ENCODE assay signal across 39 cellular contexts in the genomic region with DNA sequence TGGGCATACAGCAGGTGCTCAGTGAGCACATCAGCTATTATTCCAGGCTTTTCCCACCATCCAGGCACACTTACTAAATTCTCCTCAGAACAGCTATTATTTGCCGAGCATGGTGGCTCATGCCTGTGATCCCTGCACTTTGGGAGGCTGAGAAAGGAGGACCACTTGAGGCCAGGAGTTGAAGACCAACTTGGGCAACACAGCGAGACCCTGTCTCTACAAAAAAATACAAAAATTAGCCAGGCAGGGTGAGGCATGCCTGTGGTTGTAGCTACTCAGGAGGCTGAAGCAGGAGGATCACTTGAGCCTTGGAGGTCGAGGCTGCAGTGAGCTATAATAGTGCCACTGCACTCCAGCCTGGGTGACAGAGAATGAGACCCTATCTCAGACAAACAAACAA.
"Had no signal": no experiment of that assay in that cellular context is flagged by ENCODE, and none has a peak within 500 bp of the region (broad histone marks: within the 10 kb centered on the region; RNA-seq: fewer than 3 reads in every experiment).

No MANE protein-coding gene starts in this region.

- FAIRE-seq: astrocyte, bronchial epithelial cell had no signal

- ATAC-seq: activated naive CD4-positive, alpha-beta T cell treated with anti-CD3 and anti-CD28 coated beads, Interleukin-2, amount 50 U/mL, for 72 hours; activated naive CD8-positive, alpha-beta T cell treated with anti-CD3 and anti-CD28 coated beads, Interleukin-2, amount 50 U/mL, for 24 hours; activated T-cell treated with anti-CD3 and anti-CD28 coated beads, Interleukin-2, amount 50 U/mL, for 4 hours; activated T-cell treated with anti-CD3 and anti-CD28 coated beads, Interleukin-2, amount 50 U/mL, for 72 hours; activated T-helper 17 cell treated with anti-CD3 and anti-CD28 coated beads, Interleukin-2, amount 50 U/mL, for 72 hours; body of pancreas had no signal

- H3K4me1 Mint-ChIP-seq: activated naive CD4-positive, alpha-beta T cell treated with anti-CD3 and anti-CD28 coated beads, Interleukin-2, amount 10 ng/mL, durations not matched to agents 7 days and 5 days; activated naive CD4-positive, alpha-beta T cell treated with anti-CD3 and anti-CD28 coated beads, Interleukin-2, amount 50 U/mL, for 24 hours; activated naive CD8-positive, alpha-beta T cell treated with anti-CD3 and anti-CD28 coated beads for 36 hours; activated naive CD8-positive, alpha-beta T cell treated with anti-CD3 and anti-CD28 coated beads, Interleukin-2, amount 10 ng/mL, durations not matched to agents 7 days and 5 days; activated naive CD8-positive, alpha-beta T cell treated with anti-CD3 and anti-CD28 coated beads, Interleukin-2, amount 50 U/mL, for 24 hours; activated T-helper 17 cell treated with anti-CD3 and anti-CD28 coated beads, Interleukin-2, amount 50 U/mL, for 72 hours; central memory CD8-positive, alpha-beta T cell had no signal

- H3K9me3 Mint-ChIP-seq: activated naive CD4-positive, alpha-beta T cell treated with anti-CD3 and anti-CD28 coated beads for 36 hours; activated naive CD4-positive, alpha-beta T cell treated with anti-CD3 and anti-CD28 coated beads, Interleukin-2, amount 10 ng/mL, durations not matched to agents 7 days and 5 days; activated naive CD4-positive, alpha-beta T cell treated with anti-CD3 and anti-CD28 coated beads, Interleukin-2, amount 50 U/mL, for 24 hours; activated naive CD4-positive, alpha-beta T cell treated with anti-CD3 and anti-CD28 coated beads, Interleukin-2, amount 50 U/mL, for 72 hours; activated naive CD8-positive, alpha-beta T cell treated with anti-CD3 and anti-CD28 coated beads for 36 hours; activated naive CD8-positive, alpha-beta T cell treated with anti-CD3 and anti-CD28 coated beads, Interleukin-2, amount 10 ng/mL, durations not matched to agents 7 days and 5 days; activated naive CD8-positive, alpha-beta T cell treated with anti-CD3 and anti-CD28 coated beads, Interleukin-2, amount 50 U/mL, for 24 hours; activated T-cell treated with anti-CD3 and anti-CD28 coated beads, Interleukin-2, amount 50 U/mL, for 24 hours; activated T-cell treated with anti-CD3 and anti-CD28 coated beads, Interleukin-2, amount 50 U/mL, for 4 hours; activated T-cell treated with anti-CD3 and anti-CD28 coated beads, Interleukin-2, amount 50 U/mL, for 72 hours; activated T-helper 1 cell treated with anti-CD3 and anti-CD28 coated beads, Interleukin-12 subunit alpha, Interleukin-12 subunit beta, Interleukin-2, Interleukin-4 antibody, amounts not matched to agents 30 ng/mL and 10 ng/mL and 1 ng/mL, durations not matched to agents 14 hours and 24 hours and 36 hours; activated T-helper 17 cell treated with anti-CD3 and anti-CD28 coated beads, Interleukin-2, amount 50 U/mL, for 72 hours; activated T-helper 2 cell treated with anti-CD3 and anti-CD28 coated beads, Interferon-gamma antibody, Interleukin-2, Interleukin-4, amounts not matched to agents 10 μg/mL and 5 μg/mL and 100 μg/mL, durations not matched to agents 14 hours and 24 hours and 36 hours; central memory CD8-positive, alpha-beta T cell had no signal

- H3K27me3 ChIP-seq: adrenal gland, ascending aorta, body of pancreas, brain microvascular endothelial cell, breast epithelium, cardiac muscle cell had no signal

- H3K4me1 ChIP-seq: adrenal gland, breast epithelium had no signal

- H3K4me3 ChIP-seq: adrenal gland, ascending aorta, body of pancreas, breast epithelium, cardiac muscle cell had no signal

- H3K27ac ChIP-seq: adrenal gland, ascending aorta, body of pancreas, brain microvascular endothelial cell, breast epithelium, cardiac muscle cell had no signal

- DNase-seq: activated effector memory CD4-positive, alpha-beta T cell treated with anti-CD3 and anti-CD28 coated beads, Interleukin-2, amount 50 U/mL, for 16 hours; activated effector memory CD4-positive, alpha-beta T cell treated with Interleukin-2 at 50 U/mL for 16 hours; activated gamma-delta T cell; activated gamma-delta T cell treated with Interleukin-2 at 50 U/mL for 16 hours; activated naive CD4-positive, alpha-beta T cell; activated naive CD4-positive, alpha-beta T cell treated with anti-CD3 and anti-CD28 coated beads for 36 hours; activated naive CD4-positive, alpha-beta T cell treated with anti-CD3 and anti-CD28 coated beads, Interleukin-2, amount 10 ng/mL, durations not matched to agents 7 days and 5 days; activated naive CD4-positive, alpha-beta T cell treated with anti-CD3 and anti-CD28 coated beads, Interleukin-2, amount 50 U/mL, for 16 hours; activated naive CD4-positive, alpha-beta T cell treated with Interleukin-2 at 50 U/mL for 16 hours; activated naive CD8-positive, alpha-beta T cell treated with anti-CD3 and anti-CD28 coated beads for 36 hours; activated naive CD8-positive, alpha-beta T cell treated with anti-CD3 and anti-CD28 coated beads, Interleukin-2, amount 10 ng/mL, durations not matched to agents 7 days and 5 days; activated naive CD8-positive, alpha-beta T cell treated with anti-CD3 and anti-CD28 coated beads, Interleukin-2, amount 50 U/mL, for 24 hours; activated T-cell treated with anti-CD3 and anti-CD28 coated beads, Interleukin-2, amount 50 U/mL, for 1 hour; activated T-cell treated with anti-CD3 and anti-CD28 coated beads, Interleukin-2, amount 50 U/mL, for 24 hours; activated T-cell treated with anti-CD3 and anti-CD28 coated beads, Interleukin-2, amount 50 U/mL, for 4 hours; activated T-cell treated with anti-CD3 and anti-CD28 coated beads, Interleukin-2, amount 50 U/mL, for 48 hours; activated T-cell treated with anti-CD3 and anti-CD28 coated beads, Interleukin-2, amount 50 U/mL, for 72 hours; adrenal gland; amniotic stem cell; amygdala; anterior cingulate cortex; aorta; body of pancreas; brain microvascular endothelial cell; caudate nucleus; central memory CD4-positive, alpha-beta T cell; cerebellar nuclear complex had no signal

- H3K36me3 ChIP-seq: adrenal gland, ascending aorta, brain microvascular endothelial cell, breast epithelium, cardiac muscle cell had no signal

- H3K36me3 Mint-ChIP-seq: activated naive CD4-positive, alpha-beta T cell treated with anti-CD3 and anti-CD28 coated beads, Interleukin-2, amount 10 ng/mL, durations not matched to agents 7 days and 5 days; activated naive CD4-positive, alpha-beta T cell treated with anti-CD3 and anti-CD28 coated beads, Interleukin-2, amount 50 U/mL, for 24 hours; activated naive CD4-positive, alpha-beta T cell treated with anti-CD3 and anti-CD28 coated beads, Interleukin-2, amount 50 U/mL, for 72 hours; activated naive CD8-positive, alpha-beta T cell; activated naive CD8-positive, alpha-beta T cell treated with anti-CD3 and anti-CD28 coated beads for 36 hours; activated naive CD8-positive, alpha-beta T cell treated with anti-CD3 and anti-CD28 coated beads, Interleukin-2, amount 10 ng/mL, durations not matched to agents 7 days and 5 days had no signal

- H3K9me3 ChIP-seq: adrenal gland, ascending aorta, body of pancreas, breast epithelium had no signal

- H3K4me3 Mint-ChIP-seq: activated naive CD4-positive, alpha-beta T cell treated with anti-CD3 and anti-CD28 coated beads for 36 hours; activated naive CD4-positive, alpha-beta T cell treated with anti-CD3 and anti-CD28 coated beads, Interleukin-2, amount 10 ng/mL, durations not matched to agents 7 days and 5 days; activated naive CD4-positive, alpha-beta T cell treated with anti-CD3 and anti-CD28 coated beads, Interleukin-2, amount 50 U/mL, for 24 hours; activated naive CD8-positive, alpha-beta T cell; activated naive CD8-positive, alpha-beta T cell treated with anti-CD3 and anti-CD28 coated beads for 36 hours; activated naive CD8-positive, alpha-beta T cell treated with anti-CD3 and anti-CD28 coated beads, Interleukin-2, amount 10 ng/mL, durations not matched to agents 7 days and 5 days; activated naive CD8-positive, alpha-beta T cell treated with anti-CD3 and anti-CD28 coated beads, Interleukin-2, amount 50 U/mL, for 24 hours; activated T-cell treated with anti-CD3 and anti-CD28 coated beads, Interleukin-2, amount 50 U/mL, for 24 hours; activated T-cell treated with anti-CD3 and anti-CD28 coated beads, Interleukin-2, amount 50 U/mL, for 4 hours; activated T-cell treated with anti-CD3 and anti-CD28 coated beads, Interleukin-2, amount 50 U/mL, for 72 hours; activated T-helper 1 cell treated with anti-CD3 and anti-CD28 coated beads, Interleukin-12 subunit alpha, Interleukin-12 subunit beta, Interleukin-2, Interleukin-4 antibody, amounts not matched to agents 30 ng/mL and 10 ng/mL and 1 ng/mL, durations not matched to agents 14 hours and 24 hours and 36 hours; activated T-helper 17 cell treated with anti-CD3 and anti-CD28 coated beads, Interleukin-2, amount 50 U/mL, for 72 hours; central memory CD8-positive, alpha-beta T cell had no signal

- H3K27me3 Mint-ChIP-seq: activated naive CD4-positive, alpha-beta T cell treated with anti-CD3 and anti-CD28 coated beads, Interleukin-2, amount 10 ng/mL, durations not matched to agents 7 days and 5 days; activated naive CD4-positive, alpha-beta T cell treated with anti-CD3 and anti-CD28 coated beads, Interleukin-2, amount 50 U/mL, for 24 hours; activated naive CD8-positive, alpha-beta T cell treated with anti-CD3 and anti-CD28 coated beads for 36 hours; activated naive CD8-positive, alpha-beta T cell treated with anti-CD3 and anti-CD28 coated beads, Interleukin-2, amount 10 ng/mL, durations not matched to agents 7 days and 5 days; activated T-cell treated with anti-CD3 and anti-CD28 coated beads, Interleukin-2, amount 50 U/mL, for 24 hours had no signal

- H3K27ac Mint-ChIP-seq: activated naive CD4-positive, alpha-beta T cell treated with anti-CD3 and anti-CD28 coated beads for 36 hours; activated naive CD4-positive, alpha-beta T cell treated with anti-CD3 and anti-CD28 coated beads, Interleukin-2, amount 10 ng/mL, durations not matched to agents 7 days and 5 days; activated naive CD4-positive, alpha-beta T cell treated with anti-CD3 and anti-CD28 coated beads, Interleukin-2, amount 50 U/mL, for 24 hours; activated naive CD4-positive, alpha-beta T cell treated with anti-CD3 and anti-CD28 coated beads, Interleukin-2, amount 50 U/mL, for 72 hours; activated naive CD8-positive, alpha-beta T cell; activated naive CD8-positive, alpha-beta T cell treated with anti-CD3 and anti-CD28 coated beads for 36 hours; activated naive CD8-positive, alpha-beta T cell treated with anti-CD3 and anti-CD28 coated beads, Interleukin-2, amount 10 ng/mL, durations not matched to agents 7 days and 5 days; activated naive CD8-positive, alpha-beta T cell treated with anti-CD3 and anti-CD28 coated beads, Interleukin-2, amount 50 U/mL, for 24 hours; activated T-cell treated with anti-CD3 and anti-CD28 coated beads, Interleukin-2, amount 50 U/mL, for 24 hours; activated T-cell treated with anti-CD3 and anti-CD28 coated beads, Interleukin-2, amount 50 U/mL, for 72 hours; activated T-helper 1 cell treated with anti-CD3 and anti-CD28 coated beads, Interleukin-12 subunit alpha, Interleukin-12 subunit beta, Interleukin-2, Interleukin-4 antibody, amounts not matched to agents 30 ng/mL and 10 ng/mL and 1 ng/mL, durations not matched to agents 14 hours and 24 hours and 36 hours; activated T-helper 17 cell treated with anti-CD3 and anti-CD28 coated beads, Interleukin-2, amount 50 U/mL, for 72 hours; activated T-helper 2 cell treated with anti-CD3 and anti-CD28 coated beads, Interferon-gamma antibody, Interleukin-2, Interleukin-4, amounts not matched to agents 10 μg/mL and 5 μg/mL and 100 μg/mL, durations not matched to agents 14 hours and 24 hours and 36 hours had no signal
